ENCODE assay signal across 27 cellular contexts in the genomic region with DNA sequence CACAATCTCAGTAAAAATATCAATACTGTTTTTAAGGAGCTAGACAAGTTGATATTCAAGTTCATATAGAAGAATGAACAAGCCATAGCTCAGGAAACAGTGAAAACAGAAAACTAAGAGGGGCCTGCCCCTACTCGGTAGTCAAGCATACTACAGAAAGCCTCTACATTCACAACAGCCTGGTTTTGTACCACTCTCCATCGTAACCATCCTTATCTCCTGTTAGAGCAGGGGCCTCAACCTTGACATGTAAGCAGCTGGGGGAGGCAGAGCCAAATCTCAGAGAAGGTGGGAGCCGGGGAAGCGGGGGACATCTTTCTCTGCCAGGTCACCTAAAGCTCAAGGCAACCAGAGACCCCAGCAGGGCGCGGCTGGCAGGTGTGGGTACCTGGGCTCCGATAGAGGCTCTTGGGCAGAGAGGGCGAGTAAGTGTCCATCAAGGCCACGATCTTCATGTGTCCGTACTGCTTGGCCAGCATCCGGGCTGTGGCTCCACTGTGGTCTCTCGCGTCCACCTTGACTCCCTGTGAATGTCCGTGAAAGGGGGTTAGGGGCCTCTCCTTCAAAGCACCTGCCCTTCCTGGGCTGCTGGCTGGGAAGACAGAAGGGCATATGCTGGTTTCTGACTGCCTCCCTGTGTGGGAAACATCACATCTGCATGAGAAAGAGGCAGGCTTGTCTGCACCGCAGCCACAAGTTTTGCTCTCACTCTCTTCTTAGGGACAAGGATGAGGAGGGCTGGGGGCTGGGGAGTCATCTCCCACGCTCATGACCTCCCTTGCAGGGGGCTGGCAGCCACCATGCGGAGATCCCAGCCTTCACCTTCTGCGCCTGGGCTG. TPM values are rescaled to one million over a fixed set of nuclear protein-coding genes. Genes with fewer than 3 reads are reported as not detected.
"Had no signal": no experiment of that assay in that cellular context is flagged by ENCODE, and none has a peak within 500 bp of the region (broad histone marks: within the 10 kb centered on the region; RNA-seq: fewer than 3 reads in every experiment).

No MANE protein-coding gene starts in this region.

- ATAC-seq: activated CD4-positive, CD25-positive, alpha-beta regulatory T cell treated with anti-CD3 and anti-CD28 coated beads, Interleukin-2, amount 50 U/mL, for 24 hours; activated CD8-positive, alpha-beta memory T cell treated with anti-CD3 and anti-CD28 coated beads, Interleukin-2, amount 10 ng/mL, durations not matched to agents 7 days and 5 days; activated naive CD4-positive, alpha-beta T cell treated with anti-CD3 and anti-CD28 coated beads, Interleukin-2, amount 50 U/mL, for 72 hours; esophagus mucosa; left lobe of liver; psoas muscle had no signal

- H3K9me3 Mint-ChIP-seq: activated CD4-positive, alpha-beta memory T cell treated with anti-CD3 and anti-CD28 coated beads, Interleukin-2, amount 10 ng/mL, durations not matched to agents 7 days and 5 days; activated CD4-positive, alpha-beta T cell treated with anti-CD3 and anti-CD28 coated beads, Interleukin-2, amount 10 ng/mL, durations not matched to agents 24 days and 14 days; activated naive CD4-positive, alpha-beta T cell treated with anti-CD3 and anti-CD28 coated beads, Interleukin-2, amount 50 U/mL, for 72 hours; naive B cell had no signal

- H3K4me1 Mint-ChIP-seq: activated CD4-positive, alpha-beta memory T cell treated with anti-CD3 and anti-CD28 coated beads, Interleukin-2, amount 10 ng/mL, durations not matched to agents 7 days and 5 days; activated CD4-positive, alpha-beta T cell treated with anti-CD3 and anti-CD28 coated beads, Interleukin-2, amount 10 ng/mL, durations not matched to agents 24 days and 14 days; activated CD8-positive, alpha-beta memory T cell treated with anti-CD3 and anti-CD28 coated beads, Interleukin-2, amount 10 ng/mL, durations not matched to agents 7 days and 5 days had no signal

- H3K27ac ChIP-seq: brain microvascular endothelial cell, ovary, psoas muscle, right atrium auricular region, spleen, upper lobe of left lung had no signal

- FAIRE-seq: colon, endothelial cell of umbilical vein had no signal

- H3K36me3 Mint-ChIP-seq: activated naive CD4-positive, alpha-beta T cell treated with anti-CD3 and anti-CD28 coated beads, Interleukin-2, amount 50 U/mL, for 72 hours had no signal

- H3K36me3 ChIP-seq: ovary had no signal

- H3K27me3 Mint-ChIP-seq: activated CD4-positive, alpha-beta memory T cell treated with anti-CD3 and anti-CD28 coated beads, Interleukin-2, amount 10 ng/mL, durations not matched to agents 7 days and 5 days; activated CD4-positive, alpha-beta T cell treated with anti-CD3 and anti-CD28 coated beads, Interleukin-2, amount 10 ng/mL, durations not matched to agents 24 days and 14 days; activated CD8-positive, alpha-beta memory T cell treated with anti-CD3 and anti-CD28 coated beads, Interleukin-2, amount 10 ng/mL, durations not matched to agents 7 days and 5 days; naive B cell had no signal

- H3K9me3 ChIP-seq: ovary, psoas muscle, right atrium auricular region, spleen, upper lobe of left lung had no signal

- DNase-seq: activated CD4-positive, alpha-beta memory T cell treated with anti-CD3 and anti-CD28 coated beads, Interleukin-2, amount 10 ng/mL, durations not matched to agents 7 days and 5 days; activated CD4-positive, alpha-beta T cell treated with anti-CD3 and anti-CD28 coated beads, Interleukin-2, amount 10 ng/mL, durations not matched to agents 24 days and 14 days; activated CD8-positive, alpha-beta memory T cell treated with anti-CD3 and anti-CD28 coated beads, Interleukin-2, amount 10 ng/mL, durations not matched to agents 7 days and 5 days; activated gamma-delta T cell; activated T-cell treated with anti-CD3 and anti-CD28 coated beads for 4 hours; aorta; brain microvascular endothelial cell; central memory CD4-positive, alpha-beta T cell; effector memory CD4-positive, alpha-beta T cell; foreskin melanocyte; glutamatergic neuron; hippocampal formation; naive B cell; ovary; spleen; stimulated activated CD4-positive, alpha-beta T cell treated with anti-CD3 and anti-CD28 coated beads, Interleukin-4, amount 100 ng/mL, for 1 hour; stimulated activated naive CD4-positive, alpha-beta T cell treated with Interleukin-2 at 50 U/mL for 16 hours; upper lobe of left lung had no signal

- H3K4me3 ChIP-seq: lung, ovary, psoas muscle, right atrium auricular region, spleen, upper lobe of left lung had no signal

- H3K4me3 Mint-ChIP-seq: activated CD4-positive, alpha-beta memory T cell treated with anti-CD3 and anti-CD28 coated beads, Interleukin-2, amount 10 ng/mL, durations not matched to agents 7 days and 5 days; activated CD4-positive, alpha-beta T cell treated with anti-CD3 and anti-CD28 coated beads, Interleukin-2, amount 10 ng/mL, durations not matched to agents 24 days and 14 days; activated CD8-positive, alpha-beta memory T cell treated with anti-CD3 and anti-CD28 coated beads, Interleukin-2, amount 10 ng/mL, durations not matched to agents 7 days and 5 days had no signal

- H3K27me3 ChIP-seq: brain microvascular endothelial cell, ovary, right atrium auricular region, spleen, upper lobe of left lung had no signal

- H3K4me1 ChIP-seq: psoas muscle, right atrium auricular region, upper lobe of left lung had no signal

- H3K27ac Mint-ChIP-seq: activated CD4-positive, alpha-beta memory T cell treated with anti-CD3 and anti-CD28 coated beads, Interleukin-2, amount 10 ng/mL, durations not matched to agents 7 days and 5 days; activated CD4-positive, alpha-beta T cell treated with anti-CD3 and anti-CD28 coated beads, Interleukin-2, amount 10 ng/mL, durations not matched to agents 24 days and 14 days; activated CD8-positive, alpha-beta memory T cell treated with anti-CD3 and anti-CD28 coated beads, Interleukin-2, amount 10 ng/mL, durations not matched to agents 7 days and 5 days had no signal

RNA-seq across cellular contexts. Expression of a gene that starts 20.5 kb away (rescaled TPM):
- total RNA-seq: activated CD4-positive, alpha-beta memory T cell treated with anti-CD3 and anti-CD28 coated beads, Interleukin-2, amount 10 ng/mL, durations not matched to agents 7 days and 5 days; activated CD4-positive, alpha-beta T cell treated with anti-CD3 and anti-CD28 coated beads, Interleukin-2, amount 10 ng/mL, durations not matched to agents 24 days and 14 days had no signal
